1 cellular context compared by ENCODE assay signal in the genomic region with DNA sequence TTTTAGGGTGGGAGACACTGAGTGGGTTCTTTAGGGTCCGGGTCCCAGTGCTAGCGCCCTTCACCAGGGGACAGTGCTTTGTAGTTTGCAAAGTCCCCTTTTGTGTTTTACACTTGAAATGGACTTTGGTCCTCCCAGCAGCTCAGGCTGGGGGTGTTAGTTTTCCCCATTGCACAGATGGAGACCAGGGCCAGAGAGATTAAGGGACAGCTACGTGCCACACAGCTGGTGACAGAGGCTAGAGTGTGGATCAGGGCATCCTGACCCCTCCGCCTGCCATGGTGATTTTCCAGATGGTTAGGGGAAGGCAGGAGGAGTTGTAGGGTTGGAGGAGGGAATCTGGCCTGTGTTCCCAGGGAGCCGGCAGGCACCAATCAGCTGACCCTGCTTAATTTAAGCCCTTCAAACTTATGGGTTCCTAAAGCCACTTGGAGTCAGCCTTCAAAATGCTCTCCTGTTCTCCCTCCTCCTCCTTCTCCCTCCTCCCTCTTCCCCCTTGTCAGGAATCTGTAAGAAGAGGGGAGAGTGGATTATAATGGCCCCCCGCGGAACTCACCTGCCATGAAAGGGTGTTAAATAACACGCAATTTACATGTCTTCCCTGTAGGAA.
TF ChIP-seq lines count a peak whose summit lies in the region.

No MANE protein-coding gene starts in this region.

TF ChIP-seq in liver, 16 proteins besides CTCF, POLR2A, EP300 and RAD21 (continued from another document):
- TF ChIP-seq RXRA (IDR thresholded peaks at IDR 0.05) (peak in 1 of 2 donors; percentile 85), TAF1 (conservative IDR thresholded peaks at IDR 0.05) (no peak), HNF4G (IDR thresholded peaks at IDR 0.05) (peak; percentile 51), GABPA (IDR thresholded peaks at IDR 0.05 in 1 of 2, conservative IDR thresholded peaks at IDR 0.05 in 1 of 2) (no peak), REST (IDR thresholded peaks at IDR 0.05) (peak; percentile 33)
